ENCODE assay signal across 9 cellular contexts in genomic region chr19:18507727-18508440, GRCh38. TPM values are rescaled to one million over a fixed set of nuclear protein-coding genes. Genes with fewer than 3 reads are reported as not detected.
DNase-seq lines count a peak whose midpoint lies in the region; ATAC-seq and TF ChIP-seq lines count a peak whose summit lies in the region.
"Had no signal": no experiment of that assay in that cellular context is flagged by ENCODE, and none has a peak within 500 bp of the region (broad histone marks: within the 10 kb centered on the region; RNA-seq: fewer than 3 reads in every experiment).

No MANE protein-coding gene starts in this region.

- H2AFZ ChIP-seq in Karpas-422 (ENCODE audit: low read length): no peak overlapping the region

- intact Hi-C loops in mucosa of descending colon (cut with DNase I, micrococcal nuclease) (no loop called here), vagina (cut with DNase I) (no loop called here)

- no peak for TF ChIP-seq CTCF in mucosa of descending colon (IDR thresholded peaks at IDR 0.05)
- no peak for TF ChIP-seq CTCF in vagina (IDR thresholded peaks at IDR 0.05)

- no peak overlapping the region for H3K27ac Mint-ChIP-seq in activated naive CD4-positive, alpha-beta T cell treated with anti-CD3 and anti-CD28 coated beads, Interleukin-2, amount 50 U/mL, for 24 hours

- H4K20me1 ChIP-seq in Karpas-422 (ENCODE audit: insufficient read depth, low read depth, low read length): peaks cover 48% of the 10 kb centered on the region

- H3K27ac ChIP-seq in duodenal mucosa (ENCODE audit: low read depth, low read length) (peak overlapping the region; percentile 27), vagina (peak overlapping the region; percentile 82), Karpas-422 (ENCODE audit: low read length) (no peak overlapping the region)

- H3K4me1 Mint-ChIP-seq in activated naive CD4-positive, alpha-beta T cell treated with anti-CD3 and anti-CD28 coated beads, Interleukin-2, amount 50 U/mL, for 24 hours: peaks cover 49% of the 10 kb centered on the region

- no peaks in the 10 kb centered on the region for H3K36me3 ChIP-seq in duodenal mucosa (ENCODE audit: control insufficient read depth in 1 of 2, insufficient read depth in 2 of 2, low read length in 2 of 2)
- no peaks in the 10 kb centered on the region for H3K36me3 ChIP-seq in mucosa of descending colon (ENCODE audit: low read depth)
- no peaks in the 10 kb centered on the region for H3K36me3 ChIP-seq in vagina
- H3K36me3 ChIP-seq in Karpas-422 (ENCODE audit: insufficient read depth, low read length): no peaks in the 10 kb centered on the region

- H3K79me2 ChIP-seq in Karpas-422 (ENCODE audit: low read length): peaks cover 95% of the 10 kb centered on the region

- no peak overlapping the region for H3K4me2 ChIP-seq in Karpas-422 (ENCODE audit: low read depth, low read length, poor library complexity, severe bottlenecking)

- H3K36me3 Mint-ChIP-seq in activated naive CD4-positive, alpha-beta T cell treated with anti-CD3 and anti-CD28 coated beads, Interleukin-2, amount 50 U/mL, for 24 hours: no peaks in the 10 kb centered on the region

- no peaks in the 10 kb centered on the region for H3K9me2 ChIP-seq in Karpas-422 (replicated peaks; ENCODE audit: insufficient read depth, low read length)

- peak; percentile 16 for ATAC-seq in mucosa of descending colon
- no peak for ATAC-seq in HG02884 (IDR thresholded peaks at IDR 0.05; ENCODE audit: unreplicated experiment)
- ATAC-seq in esophagus mucosa: no peak

- H3K27me3 Mint-ChIP-seq in activated naive CD4-positive, alpha-beta T cell treated with anti-CD3 and anti-CD28 coated beads, Interleukin-2, amount 50 U/mL, for 24 hours: no peaks in the 10 kb centered on the region

- H3K9ac ChIP-seq in duodenal mucosa (ENCODE audit: low read depth in 1 of 2, low read length in 2 of 2) (peak overlapping the region; percentile 50 to 54), Karpas-422 (ENCODE audit: low read length) (no peak overlapping the region)

- H3K4me3 ChIP-seq in duodenal mucosa (ENCODE audit: low read depth in 1 of 2, low read length in 2 of 2): peak overlapping the region; percentile 10 to 43
- no peak overlapping the region for H3K4me3 ChIP-seq in mucosa of descending colon
- H3K4me3 ChIP-seq in vagina: peak overlapping the region in 1 of 2 donors; percentile 24
- no peak overlapping the region for H3K4me3 ChIP-seq in Karpas-422 (ENCODE audit: low read length)

- no peak for TF ChIP-seq POLR2A in vagina (IDR thresholded peaks at IDR 0.05)

- H3K4me3 Mint-ChIP-seq in activated naive CD4-positive, alpha-beta T cell treated with anti-CD3 and anti-CD28 coated beads, Interleukin-2, amount 50 U/mL, for 24 hours: peak overlapping the region; percentile 55

- no peaks in the 10 kb centered on the region for H3K9me3 Mint-ChIP-seq in activated naive CD4-positive, alpha-beta T cell treated with anti-CD3 and anti-CD28 coated beads, Interleukin-2, amount 50 U/mL, for 24 hours

- H3K9me3 ChIP-seq in duodenal mucosa (ENCODE audit: control insufficient read depth in 1 of 2, low read length in 2 of 2): no peaks in the 10 kb centered on the region
- no peaks in the 10 kb centered on the region for H3K9me3 ChIP-seq in mucosa of descending colon
- H3K9me3 ChIP-seq in vagina: no peaks in the 10 kb centered on the region
- H3K9me3 ChIP-seq in Karpas-422 (ENCODE audit: low read length): no peaks in the 10 kb centered on the region

- DNase-seq in activated naive CD4-positive, alpha-beta T cell (lab: John Stamatoyannopoulos, UW): no peak
- DNase-seq in mucosa of descending colon (peak in 1 of 3 donors; percentile 50), vagina (ENCODE audit: extremely low spot score in 2 of 2) (no peak), Karpas-422 (no peak)
- DNase-seq: NCI-H2107 had no signal

- peaks cover 63 to 72% of the 10 kb centered on the region in 2 donors for H3K4me1 ChIP-seq in duodenal mucosa (ENCODE audit: control insufficient read depth in 1 of 2, insufficient read depth in 2 of 2, low read length in 2 of 2)
- peaks cover 75% of the 10 kb centered on the region for H3K4me1 ChIP-seq in mucosa of descending colon (ENCODE audit: low read depth)
- peaks cover 96% of the 10 kb centered on the region for H3K4me1 ChIP-seq in vagina
- peaks cover 33% of the 10 kb centered on the region for H3K4me1 ChIP-seq in Karpas-422 (ENCODE audit: low read length)

- H3K27me3 ChIP-seq in duodenal mucosa (ENCODE audit: control insufficient read depth in 1 of 2, insufficient read depth in 2 of 2, low read length in 2 of 2) (no peaks in the 10 kb centered on the region), vagina (no peaks in the 10 kb centered on the region), Karpas-422 (ENCODE audit: low read length) (no peaks in the 10 kb centered on the region)

RNA-seq across cellular contexts. Expression of gene ELL, which starts 14.0 kb away (rescaled TPM):
- total RNA-seq in mucosa of descending colon (10 to 100 TPM; 17.8 to 21.6 (median 18.9) TPM), vagina (25.3 TPM), esophagus mucosa (7.5 TPM)
- 10.9 and 14.8 TPM in 2 replicates for total RNA-seq in Karpas-422 (2014; rRNA removed; shearing (Covaris generic); ENCODE audit: low replicate concordance)

RNA-seq across cellular contexts. Expression of gene FKBP8, which starts 35.5 kb away (rescaled TPM):
- total RNA-seq in mucosa of descending colon: 100 to 1,000 TPM; 152 to 256 (median 162) TPM
- total RNA-seq in vagina: 376 TPM
- total RNA-seq in esophagus mucosa: 125 TPM
- total RNA-seq in Karpas-422 (2014; rRNA removed; shearing (Covaris generic); ENCODE audit: low replicate concordance): 92.6 and 255 TPM in 2 replicates

RNA-seq across cellular contexts. Expression of gene KXD1, which starts 49.8 kb away (rescaled TPM):
- total RNA-seq in mucosa of descending colon (10 to 100 TPM; 63.2 to 76.9 (median 68.8) TPM), vagina (131 TPM), esophagus mucosa (60.2 TPM)
- total RNA-seq in Karpas-422 (2014; rRNA removed; shearing (Covaris generic); ENCODE audit: low replicate concordance): 103 and 128 TPM in 2 replicates

Comparison
In these comparisons a context has a peak if more than half of its experiments do, and no peak if none do; other contexts are left out.
1. H3K4me3 ChIP-seq: peak in duodenal mucosa (2 of 2); none in mucosa of descending colon (single experiment) and Karpas-422 (single experiment).